13 cellular contexts compared by ENCODE assay signal in the genomic region with DNA sequence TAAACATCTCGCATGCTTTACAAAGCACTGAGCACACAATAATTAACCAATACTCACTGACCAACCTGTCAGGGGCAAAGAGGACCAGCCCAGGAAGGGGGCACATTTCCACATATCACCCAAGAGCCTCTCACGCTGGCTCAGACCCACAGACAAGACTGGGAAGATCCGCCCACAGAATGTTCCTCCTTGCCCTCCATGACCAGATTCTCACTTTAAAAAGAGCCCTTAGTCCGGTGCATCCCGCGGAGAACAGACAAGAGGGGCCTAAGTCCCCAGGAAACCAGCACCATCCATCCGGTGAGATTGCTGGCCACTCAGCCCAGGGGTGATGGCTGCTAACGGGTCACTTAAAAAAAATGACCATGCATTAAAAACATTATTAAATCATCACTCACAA. TPM values are rescaled to one million over a fixed set of nuclear protein-coding genes. Genes with fewer than 3 reads are reported as not detected.
DNase-seq lines count a peak whose midpoint lies in the region; ATAC-seq and TF ChIP-seq lines count a peak whose summit lies in the region.
"Had no signal": no experiment of that assay in that cellular context is flagged by ENCODE, and none has a peak within 500 bp of the region (broad histone marks: within the 10 kb centered on the region; RNA-seq: fewer than 3 reads in every experiment).

No MANE protein-coding gene starts in this region.

- H3K9me3 ChIP-seq in thymus (ENCODE audit: control insufficient read depth) = no peaks in the 10 kb centered on the region
- H3K9me3 ChIP-seq: SJCRH30 had no signal

- CTCF ChIA-PET in WTC11 (lab: Charles Lee) = interaction anchor here (1.4 kb wide), 1 partner anchor 91 kb away, joined by 3 read pairs; no protein-coding TSS in a partner anchor

- no peak for TF ChIP-seq CTCF in WTC11 (IDR thresholded peaks at IDR 0.05)
- TF ChIP-seq CTCF in osteocyte (IDR thresholded peaks at IDR 0.05) = no peak

- 95% methylated on average over 8 of the region's 8 CpGs for WGBS in thymus

- peaks cover 13% of the 10 kb centered on the region for H3K36me3 ChIP-seq in thymus (ENCODE audit: control insufficient read depth, insufficient read depth)
- H3K36me3 ChIP-seq: SJCRH30 had no signal

- no peak overlapping the region for H3K4me3 Mint-ChIP-seq in WTC11
- peak overlapping the region; percentile 78 to 97 (median 89) for H3K4me3 Mint-ChIP-seq in immature natural killer cell
- H3K4me3 Mint-ChIP-seq in osteocyte (ENCODE audit: unreplicated experiment) = no peak overlapping the region

- H3K27ac Mint-ChIP-seq in WTC11 = 0 out of 2 replicates have a peak overlapping the region, but pooled peaks have one; percentile 9
- peak overlapping the region; percentile 82 to 96 (median 90) for H3K27ac Mint-ChIP-seq in immature natural killer cell
- H3K27ac Mint-ChIP-seq in osteocyte (ENCODE audit: unreplicated experiment) = no peak overlapping the region

- H3K4me1 Mint-ChIP-seq in WTC11 (peaks cover 86% of the 10 kb centered on the region), immature natural killer cell (peaks cover 96 to 100% of the 10 kb centered on the region in 2 donors), osteocyte (ENCODE audit: unreplicated experiment) (peaks cover 5% of the 10 kb centered on the region)

- DNase-seq in activated T-cell treated with anti-CD3 and anti-CD28 coated beads, Interleukin-2, amount 50 U/mL, for 1 hour = peak; percentile 17
- DNase-seq in activated T-cell treated with anti-CD3 and anti-CD28 coated beads for 4 hours (no peak), WTC11 (ENCODE audit: low spot score) (no peak), immature natural killer cell (no peak), putamen (ENCODE audit: low spot score) (no peak), NCI-H748 treated with DMSO at 0.1 percent for 48 hours (lab: John Stamatoyannopoulos, UW) (no peak), osteocyte (ENCODE audit: extremely low spot score, unreplicated experiment) (no peak)
- DNase-seq: activated CD4-positive, CD25-positive, alpha-beta regulatory T cell treated with anti-CD3 and anti-CD28 coated beads, Interleukin-2, amount 50 U/mL, for 72 hours; glutamatergic neuron; SJCRH30; stimulated activated CD4-positive, alpha-beta T cell treated with anti-CD3 and anti-CD28 coated beads, Interleukin-2, amount 100 ng/mL, for 48 hours had no signal

- H3K9me3 Mint-ChIP-seq in WTC11 (no peaks in the 10 kb centered on the region), immature natural killer cell (no peaks in the 10 kb centered on the region), osteocyte (ENCODE audit: unreplicated experiment) (no peaks in the 10 kb centered on the region)

- H3K27me3 Mint-ChIP-seq in WTC11 (ENCODE audit: low read depth) (no peaks in the 10 kb centered on the region), immature natural killer cell (ENCODE audit: low read depth in 3 of 3) (peaks cover 5 to 23% (median 6%) of the 10 kb centered on the region in 3 donors), osteocyte (ENCODE audit: unreplicated experiment) (no peaks in the 10 kb centered on the region)

- H3K36me3 Mint-ChIP-seq in WTC11 (peaks cover 5% of the 10 kb centered on the region; the same call in 1 of the 2 replicates), immature natural killer cell (peaks cover 5 to 21% (median 15%) of the 10 kb centered on the region in 3 donors), osteocyte (ENCODE audit: unreplicated experiment) (no peaks in the 10 kb centered on the region)

- H3K27me3 ChIP-seq in thymus (ENCODE audit: control insufficient read depth, insufficient read depth) = no peaks in the 10 kb centered on the region

- POLR2A ChIA-PET in WTC11 (lab: Charles Lee) = no interaction called here

- H3K4me1 ChIP-seq in thymus (ENCODE audit: control insufficient read depth, insufficient read depth, low read length) = peaks cover 53% of the 10 kb centered on the region
- H3K4me1 ChIP-seq: SJCRH30 had no signal

- H3K27ac ChIP-seq in thymus (ENCODE audit: low read depth) = peak overlapping the region; percentile 71
- H3K27ac ChIP-seq: SJCRH30 had no signal

- H3K4me3 ChIP-seq in thymus (ENCODE audit: low read length) = no peak overlapping the region
- H3K4me3 ChIP-seq: SJCRH30 had no signal

- ATAC-seq in WTC11 = no peak
- ATAC-seq: left lobe of liver had no signal

TF ChIP-seq in WTC11, 78 proteins besides CTCF, POLR2A, EP300 and RAD21:
- no peak for TF ChIP-seq NR3C1 (CRISPR knock-in tag; conservative IDR thresholded peaks at IDR 0.05; ENCODE audit: low read depth)
- TF ChIP-seq, protein P1, sequence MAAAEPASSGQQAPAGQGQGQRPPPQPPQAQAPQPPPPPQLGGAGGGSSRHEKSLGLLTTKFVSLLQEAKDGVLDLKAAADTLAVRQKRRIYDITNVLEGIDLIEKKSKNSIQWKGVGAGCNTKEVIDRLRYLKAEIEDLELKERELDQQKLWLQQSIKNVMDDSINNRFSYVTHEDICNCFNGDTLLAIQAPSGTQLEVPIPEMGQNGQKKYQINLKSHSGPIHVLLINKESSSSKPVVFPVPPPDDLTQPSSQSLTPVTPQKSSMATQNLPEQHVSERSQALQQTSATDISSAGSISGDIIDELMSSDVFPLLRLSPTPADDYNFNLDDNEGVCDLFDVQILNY (CRISPR knock-in tag; IDR thresholded peaks at IDR 0.05) = no peak

RNA-seq across cellular contexts. Expression of a gene that starts 32.9 kb away (rescaled TPM):
- 60.5 to 67.8 TPM (median 65.2 TPM) in 3 replicates for total RNA-seq in WTC11 (2021)
- 10 to 100 TPM; 45.8 to 80.6 (median 47.0) TPM for polyA plus RNA-seq in immature natural killer cell
- polyA plus RNA-seq in thymus = 62.1 TPM
- total RNA-seq in osteocyte = 2.0 and 2.2 TPM in 2 replicates
- total RNA-seq: SJCRH30 had no signal

Comparison
In these comparisons a context has a peak if more than half of its experiments do, and no peak if none do; other contexts are left out.
1. H3K4me3 Mint-ChIP-seq: peak in immature natural killer cell (5 of 5); none in WTC11 (single experiment) and osteocyte (single experiment).
2. RNA of a gene that starts 32.9 kb away (total RNA-seq): 60.5 to 67.8 TPM in WTC11; 2.0 to 2.2 TPM in osteocyte; every median in the first group is over 10 times any median in the second.